9 cellular contexts compared by ENCODE assay signal in the genomic region with DNA sequence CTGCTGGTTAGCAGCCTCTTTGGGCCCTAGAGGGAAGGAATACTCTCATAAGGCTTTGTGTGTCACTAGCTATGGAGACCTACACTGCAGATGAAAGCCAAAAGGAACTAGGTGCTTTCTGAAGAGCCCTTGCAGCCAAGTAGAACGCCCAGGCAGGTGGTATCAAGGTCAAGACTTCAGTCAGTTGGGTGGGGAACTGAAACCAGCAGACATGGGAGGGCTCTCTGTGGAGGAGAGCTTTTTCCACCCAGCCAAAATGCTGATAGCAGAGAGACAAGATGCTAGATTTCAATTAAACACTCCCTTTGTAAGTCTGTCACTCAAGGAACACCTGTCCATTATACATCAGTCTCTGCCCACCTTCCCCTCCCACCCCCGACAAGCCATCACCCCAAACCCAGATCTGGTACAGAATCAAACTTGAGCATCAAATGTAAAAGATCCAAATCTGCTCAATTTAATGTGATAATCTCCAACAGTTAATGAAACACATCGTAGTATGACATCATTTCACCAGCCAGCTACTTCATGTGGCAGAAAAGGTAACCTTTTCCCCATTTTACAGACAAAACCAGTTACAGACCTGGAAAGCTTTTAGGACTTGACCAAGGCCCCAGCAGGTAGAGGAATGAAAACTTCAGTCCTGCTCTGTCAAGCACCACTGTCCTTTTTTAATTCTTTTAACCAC. TPM values are rescaled to one million over a fixed set of nuclear protein-coding genes. Genes with fewer than 3 reads are reported as not detected.
A peak's percentile ranks its signal among the peaks of the same experiment; 100 is the strongest.
DNase-seq lines count a peak whose midpoint lies in the region; ATAC-seq and TF ChIP-seq lines count a peak whose summit lies in the region.
"Had no signal": no experiment of that assay in that cellular context is flagged by ENCODE, and none has a peak within 500 bp of the region (broad histone marks: within the 10 kb centered on the region; RNA-seq: fewer than 3 reads in every experiment).

No MANE protein-coding gene starts in this region.

- intact Hi-C loops in mucosa of descending colon (cut with DNase I, micrococcal nuclease) = no loop called here
- intact Hi-C loops in esophagus muscularis mucosa (cut with DNase I) = loop anchor here (10.0 kb wide), 1 partner anchor 106 kb away; a partner anchor contains a TSS

- TF ChIP-seq CTCF in mucosa of descending colon (IDR thresholded peaks at IDR 0.05) = no peak
- no peak for TF ChIP-seq CTCF in esophagus muscularis mucosa (IDR thresholded peaks at IDR 0.05)

- no peaks in the 10 kb centered on the region for H3K36me3 ChIP-seq in mucosa of descending colon (ENCODE audit: low read depth)
- H3K36me3 ChIP-seq in esophagus muscularis mucosa = peaks cover 19 to 85% (median 80%) of the 10 kb centered on the region in 4 donors

- H3K27me3 ChIP-seq in esophagus muscularis mucosa = no peaks in the 10 kb centered on the region

- ATAC-seq in GM18873 (IDR thresholded peaks at IDR 0.05; ENCODE audit: low FRiP score, unreplicated experiment) (peak; percentile 72), GM21737 (IDR thresholded peaks at IDR 0.05; ENCODE audit: unreplicated experiment) (peak; percentile 61), HG03521 (IDR thresholded peaks at IDR 0.05; ENCODE audit: unreplicated experiment) (peak; percentile 84), mucosa of descending colon (peak; percentile 55)

- no peak for TF ChIP-seq EP300 in esophagus muscularis mucosa (IDR thresholded peaks at IDR 0.05)

- no peak overlapping the region for H3K27ac ChIP-seq in esophagus muscularis mucosa (replicated peaks in 1 of 4)

- no peak for TF ChIP-seq POLR2A in esophagus muscularis mucosa (IDR thresholded peaks at IDR 0.05; ENCODE audit: low read depth)

- DNase-seq in mucosa of descending colon (no peak), ecto neural progenitor cell (ENCODE audit: low spot score) (no peak), esophagus muscularis mucosa (ENCODE audit: extremely low spot score) (no peak), putamen (ENCODE audit: low spot score) (no peak), DMS153 (lab: John Stamatoyannopoulos, UW) (no peak)
- DNase-seq: NCI-H526 treated with DMSO at 0.1 percent for 48 hours had no signal

- no peaks in the 10 kb centered on the region for H3K9me3 ChIP-seq in mucosa of descending colon
- H3K9me3 ChIP-seq in esophagus muscularis mucosa = no peaks in the 10 kb centered on the region

- H3K4me1 ChIP-seq in mucosa of descending colon (ENCODE audit: low read depth) = no peaks in the 10 kb centered on the region
- H3K4me1 ChIP-seq in esophagus muscularis mucosa = peaks cover 0 to 8% (median 0%) of the 10 kb centered on the region in 4 donors

- H3K4me3 ChIP-seq in mucosa of descending colon (no peak overlapping the region), esophagus muscularis mucosa (no peak overlapping the region)

- 93% methylated on average over 3 of the region's 3 CpGs for WGBS in esophagus muscularis mucosa

RNA-seq across cellular contexts. Expression of a gene that starts 14.6 kb away (rescaled TPM):
- 10 to 100 TPM; 72.1 to 84.0 (median 78.7) TPM for total RNA-seq in mucosa of descending colon
- total RNA-seq in esophagus muscularis mucosa = 10 to 100 TPM; 17.6 to 32.3 (median 23.6) TPM

RNA-seq across cellular contexts. Expression of a gene that starts 48.4 kb away (rescaled TPM):
- total RNA-seq in mucosa of descending colon = 10 to 100 TPM; 16.5 to 36.8 (median 18.2) TPM
- total RNA-seq in esophagus muscularis mucosa = 10 to 100 TPM; 31.6 to 45.7 (median 39.0) TPM
